In genomic region chr15:62647195-62647865, GRCh38 we compare ENCODE assay signal across 8 cellular contexts.
A peak's percentile ranks its signal among the peaks of the same experiment; 100 is the strongest.
DNase-seq lines count a peak whose midpoint lies in the region; ATAC-seq and TF ChIP-seq lines count a peak whose summit lies in the region.
"Had no signal": no experiment of that assay in that cellular context is flagged by ENCODE, and none has a peak within 500 bp of the region (broad histone marks: within the 10 kb centered on the region; RNA-seq: fewer than 3 reads in every experiment).

No MANE protein-coding gene starts in this region.

- no peaks in the 10 kb centered on the region for H3K36me3 ChIP-seq in Panc1 (ENCODE audit: control insufficient read depth, insufficient read depth, low read length)
- peaks cover 0 to 7% (median 2%) of the 10 kb centered on the region in 4 donors for H3K36me3 ChIP-seq in esophagus muscularis mucosa
- H3K36me3 ChIP-seq in skeletal muscle tissue (ENCODE audit: control insufficient read depth in 3 of 3, insufficient read depth in 3 of 3, low read length in 3 of 3): peaks cover 2 to 11% (median 8%) of the 10 kb centered on the region in 3 donors

- WGBS in esophagus muscularis mucosa: 90% methylated on average over 12 of the region's 12 CpGs

- no peaks in the 10 kb centered on the region for H3K27me3 ChIP-seq in Panc1 (ENCODE audit: control insufficient read depth, insufficient read depth, low read length)
- H3K27me3 ChIP-seq in esophagus muscularis mucosa: no peaks in the 10 kb centered on the region
- no peaks in the 10 kb centered on the region for H3K27me3 ChIP-seq in skeletal muscle tissue (ENCODE audit: control insufficient read depth in 3 of 3, insufficient read depth in 3 of 3, low read length in 3 of 3)

- no peaks in the 10 kb centered on the region for H3K4me1 ChIP-seq in Panc1 (ENCODE audit: control insufficient read depth, insufficient read depth, low read length)
- peaks cover 0 to 9% (median 2%) of the 10 kb centered on the region in 4 donors for H3K4me1 ChIP-seq in esophagus muscularis mucosa
- H3K4me1 ChIP-seq in skeletal muscle tissue (ENCODE audit: control insufficient read depth in 3 of 3, insufficient read depth in 3 of 3, low read length in 3 of 3): peaks cover 25 to 40% (median 26%) of the 10 kb centered on the region in 3 donors

- H3K4me3 Mint-ChIP-seq in natural killer cell treated with Interleukin-12 subunit alpha and Interleukin-12 subunit beta and Interleukin-15 and Interleukin-18, amount 100 ng/mL, for 72 hours: no peak overlapping the region

- H3K4me1 Mint-ChIP-seq in natural killer cell treated with Interleukin-12 subunit alpha and Interleukin-12 subunit beta and Interleukin-15 and Interleukin-18, amount 100 ng/mL, for 72 hours (ENCODE audit: low read depth in 2 of 2): no peaks in the 10 kb centered on the region

- H3K27me3 Mint-ChIP-seq in natural killer cell treated with Interleukin-12 subunit alpha and Interleukin-12 subunit beta and Interleukin-15 and Interleukin-18, amount 100 ng/mL, for 72 hours: peaks cover 8 to 22% of the 10 kb centered on the region in 2 donors

- TF ChIP-seq POLR2A in esophagus muscularis mucosa (IDR thresholded peaks at IDR 0.05; ENCODE audit: low read depth): no peak

- TF ChIP-seq EP300 in esophagus muscularis mucosa (IDR thresholded peaks at IDR 0.05): no peak

- H3K9me3 Mint-ChIP-seq in natural killer cell treated with Interleukin-12 subunit alpha and Interleukin-12 subunit beta and Interleukin-15 and Interleukin-18, amount 100 ng/mL, for 72 hours: no peaks in the 10 kb centered on the region

- POLR2A ChIA-PET in Panc1 (lab: Charles Lee): no interaction called here

- intact Hi-C loops in Panc1 (cut with micrococcal nuclease; ENCODE audit: unreplicated experiment): no loop called here
- intact Hi-C loops in esophagus muscularis mucosa (cut with DNase I): loop anchor here (5.0 kb wide), 1 partner anchor 260 kb away; no protein-coding TSS in a partner anchor

- H3K9me3 ChIP-seq in Panc1 (ENCODE audit: control insufficient read depth, insufficient read depth, low read depth, low read length) (no peaks in the 10 kb centered on the region), esophagus muscularis mucosa (no peaks in the 10 kb centered on the region), skeletal muscle tissue (ENCODE audit: control insufficient read depth in 3 of 3, low read length in 3 of 3) (no peaks in the 10 kb centered on the region)

- CTCF ChIA-PET in Panc1 (lab: Charles Lee): no interaction called here

- H3K27ac Mint-ChIP-seq in natural killer cell treated with Interleukin-12 subunit alpha and Interleukin-12 subunit beta and Interleukin-15 and Interleukin-18, amount 100 ng/mL, for 72 hours: no peak overlapping the region

- H3K4me3 ChIP-seq in Panc1 (ENCODE audit: low read depth in 2 of 2, low read length in 2 of 2) (no peak overlapping the region), esophagus muscularis mucosa (no peak overlapping the region), skeletal muscle tissue (ENCODE audit: low read length in 3 of 3) (peak overlapping the region in 2 of 3 donors; percentile 14 to 45)

- peak; percentile 69 for DNase-seq in HCEC 1CT
- peak; percentile 86 for DNase-seq in Panc1 (ENCODE audit: low read depth, low spot score)
- peak; percentile 78 for DNase-seq in esophagus muscularis mucosa (ENCODE audit: extremely low spot score)
- DNase-seq in natural killer cell treated with Interleukin-12 subunit alpha and Interleukin-12 subunit beta and Interleukin-15 and Interleukin-18, amount 100 ng/mL, for 72 hours (ENCODE audit: low spot score): no peak
- DNase-seq in activated CD4-positive, alpha-beta T cell treated with anti-CD3 and anti-CD28 coated beads for 1 hour: no peak
- DNase-seq: SHP77 treated with DMSO at 0.1 percent for 48 hours had no signal

- BruUV-seq in Panc1 (replicated peaks; lab: Mats Ljungman, UMichigan): no TSS peak

- H3K27ac ChIP-seq in Panc1 (ENCODE audit: low read length) (no peak overlapping the region), esophagus muscularis mucosa (replicated peaks in 1 of 4) (no peak overlapping the region), skeletal muscle tissue (ENCODE audit: low read depth, low read length) (peak overlapping the region; percentile 74)

- peak; percentile 74; the same call in 1 of the 2 replicates for ATAC-seq in Panc1
- ATAC-seq in HG03439 (IDR thresholded peaks at IDR 0.05; ENCODE audit: unreplicated experiment): no peak
- no peak for ATAC-seq in natural killer cell treated with Interleukin-12 subunit alpha and Interleukin-12 subunit beta and Interleukin-15 and Interleukin-18, amount 100 ng/mL, for 72 hours

- peak overlapping the region in 1 of 3 donors; percentile 40 for H3K9ac ChIP-seq in skeletal muscle tissue (ENCODE audit: low read depth in 1 of 3, low read length in 3 of 3)

- no peaks in the 10 kb centered on the region for H3K36me3 Mint-ChIP-seq in natural killer cell treated with Interleukin-12 subunit alpha and Interleukin-12 subunit beta and Interleukin-15 and Interleukin-18, amount 100 ng/mL, for 72 hours

- TF ChIP-seq CTCF in Panc1 (IDR thresholded peaks at IDR 0.05) (no peak), esophagus muscularis mucosa (IDR thresholded peaks at IDR 0.05) (no peak)

- in situ Hi-C loops in Panc1 (cut with HindIII; ENCODE audit: low pct_unique_long_range_greater_than_20kb, low sequenced_read_pairs): no loop called here

Comparison
In these comparisons a context has a peak if more than half of its experiments do, and no peak if none do; other contexts are left out.
1. DNase-seq: peak in HCEC 1CT (single experiment), Panc1 (single experiment) and esophagus muscularis mucosa (single experiment); none in natural killer cell treated with Interleukin-12 subunit alpha and Interleukin-12 subunit beta and Interleukin-15 and Interleukin-18, amount 100 ng/mL, for 72 hours (single experiment) and activated CD4-positive, alpha-beta T cell treated with anti-CD3 and anti-CD28 coated beads for 1 hour (single experiment).
2. H3K4me3 ChIP-seq: peak in skeletal muscle tissue (2 of 3); none in Panc1 (0 of 2) and esophagus muscularis mucosa (0 of 4).